In the genomic region with DNA sequence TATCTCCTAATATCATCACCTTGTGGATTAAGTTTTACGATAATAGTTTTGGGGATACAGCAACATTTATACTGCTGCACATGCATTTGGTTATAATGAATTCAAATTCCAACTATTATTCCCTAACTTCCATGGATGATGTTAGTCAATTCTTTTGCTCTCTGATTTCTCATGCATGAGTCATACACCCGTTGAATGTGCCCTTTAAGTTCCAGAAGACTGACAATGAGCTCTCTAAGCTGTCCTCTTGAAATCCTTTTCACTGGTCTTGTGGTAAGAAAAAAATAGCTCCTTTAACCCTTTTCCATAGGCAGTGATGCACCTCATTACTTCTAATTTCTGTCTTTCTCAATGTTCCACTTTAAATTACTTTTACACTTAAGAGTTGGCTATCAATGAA, we compare ENCODE assay signal across 17 cellular contexts.
DNase-seq lines count a peak whose midpoint lies in the region; ATAC-seq, FAIRE-seq and TF ChIP-seq lines count a peak whose summit lies in the region.
"Had no signal": no experiment of that assay in that cellular context is flagged by ENCODE, and none has a peak within 500 bp of the region (broad histone marks: within the 10 kb centered on the region; RNA-seq: fewer than 3 reads in every experiment).

No MANE protein-coding gene starts in this region.

- no peaks in the 10 kb centered on the region for H3K23me2 ChIP-seq in H1 (ENCODE audit: low read depth, low read length)

- H2BK5ac ChIP-seq in H1 (ENCODE audit: low read depth, low read length) = no peak overlapping the region

- no peak overlapping the region for H3K56ac ChIP-seq in H1 (replicated peaks; ENCODE audit: insufficient read length, low read depth, low read length)

- no peak overlapping the region for H3K4me3 ChIP-seq in NT2/D1 (ENCODE audit: insufficient read length, low read depth)
- no peak overlapping the region for H3K4me3 ChIP-seq in H1 (ENCODE audit: extremely low read depth in 1 of 4, insufficient read depth in 2 of 4, low read depth in 3 of 4, low read length in 4 of 4)
- no peak overlapping the region for H3K4me3 ChIP-seq in neural progenitor cell
- no peak overlapping the region for H3K4me3 ChIP-seq in esophagus squamous epithelium
- H3K4me3 ChIP-seq in upper lobe of right lung = no peak overlapping the region
- H3K4me3 ChIP-seq: BLaER1 had no signal

- ATAC-seq in upper lobe of right lung = no peak
- ATAC-seq: Panc1 had no signal

- H3K4me1 Mint-ChIP-seq in neural progenitor cell = peaks cover 10% of the 10 kb centered on the region
- H3K4me1 Mint-ChIP-seq: CD8-positive, alpha-beta memory T cell had no signal

- H3K14ac ChIP-seq in H1 (ENCODE audit: insufficient read length) = no peak overlapping the region

- CTCF ChIA-PET in H1 (lab: Charles Lee; ENCODE audit: partially characterized antibody) = interaction anchor here (0.6 kb wide), 1 partner anchor 1150 kb away, joined by 3 read pairs; no protein-coding TSS in a partner anchor

- no peak overlapping the region for H3K18ac ChIP-seq in H1 (ENCODE audit: extremely low read depth, low read length)

- H2BK12ac ChIP-seq in H1 (ENCODE audit: low read depth, low read length) = no peak overlapping the region

- no peak overlapping the region for H2AK5ac ChIP-seq in H1 (ENCODE audit: low read depth, low read length)

- H2BK120ac ChIP-seq in H1 (replicated peaks; ENCODE audit: low read depth, low read length) = no peak overlapping the region

- WGBS in H1 (ENCODE audit: extremely low coverage in 1 of 2, insufficient coverage in 1 of 2, insufficient read length in 1 of 2, insufficient replicate concordance in 2 of 2, low coverage in 1 of 2, low lambda C conversion rate in 2 of 2, missing lambda C conversion rate in 1 of 2), 2 experiments = 86% methylated on average over 2 of the region's 2 CpGs; no CpG with 5 or more reads in 1 of the 2 experiments
- 38 to 53% methylated on average over 2 of the region's 2 CpGs for WGBS in esophagus squamous epithelium, 2 donors

- peak; percentile 58 for FAIRE-seq in H1 (lab: Jason Lieb, UNC)

- POLR2A ChIA-PET in H1 (lab: Charles Lee; ENCODE audit: partially characterized antibody) = no interaction called here

- no peak for TF ChIP-seq CTCF in H1 (IDR thresholded peaks at IDR 0.05; ENCODE audit: control extremely low read depth in 1 of 3, insufficient read depth in 1 of 3, low read depth in 1 of 3, low read length in 3 of 3)
- TF ChIP-seq CTCF in neural progenitor cell (IDR thresholded peaks at IDR 0.05) = no peak
- TF ChIP-seq CTCF in esophagus squamous epithelium (IDR thresholded peaks at IDR 0.05) = no peak
- no peak for TF ChIP-seq CTCF in upper lobe of right lung (IDR thresholded peaks at IDR 0.05)

- H3K9me3 Mint-ChIP-seq in neural progenitor cell = peaks cover 5% of the 10 kb centered on the region

- H4K8ac ChIP-seq in H1 (ENCODE audit: extremely low read depth, insufficient read depth, low read length) = no peak overlapping the region

- H4K20me1 ChIP-seq in H1 (replicated peaks in 1 of 2; ENCODE audit: control insufficient read depth in 1 of 2, insufficient read depth in 2 of 2, low read length in 2 of 2) (no peaks in the 10 kb centered on the region), neural progenitor cell (ENCODE audit: low read depth) (no peaks in the 10 kb centered on the region)
- H4K20me1 ChIP-seq: BLaER1 had no signal

- H3K9ac ChIP-seq in NT2/D1 (ENCODE audit: insufficient read length, low read depth) (no peak overlapping the region), H1 (replicated peaks in 1 of 4; ENCODE audit: extremely low read depth in 1 of 4, low read depth in 3 of 4, low read length in 3 of 4) (no peak overlapping the region), neural progenitor cell (no peak overlapping the region)
- H3K9ac ChIP-seq: BLaER1 had no signal

- H3K27me3 ChIP-seq in NT2/D1 (ENCODE audit: insufficient read depth, insufficient read length) = no peaks in the 10 kb centered on the region
- no peaks in the 10 kb centered on the region for H3K27me3 ChIP-seq in H1 (replicated peaks in 1 of 4; ENCODE audit: control insufficient read depth in 3 of 4, extremely low read depth in 1 of 4, insufficient read depth in 3 of 4, low read length in 3 of 4)
- no peaks in the 10 kb centered on the region for H3K27me3 ChIP-seq in neural progenitor cell
- H3K27me3 ChIP-seq in esophagus squamous epithelium = no peaks in the 10 kb centered on the region
- H3K27me3 ChIP-seq in upper lobe of right lung = no peaks in the 10 kb centered on the region

- H3K4me3 Mint-ChIP-seq in neural progenitor cell = no peak overlapping the region
- H3K4me3 Mint-ChIP-seq: CD8-positive, alpha-beta memory T cell had no signal

- H3K79me2 ChIP-seq in H1 (ENCODE audit: control insufficient read depth in 1 of 2, insufficient read depth in 2 of 2, low read length in 2 of 2) = no peaks in the 10 kb centered on the region
- no peaks in the 10 kb centered on the region for H3K79me2 ChIP-seq in neural progenitor cell (ENCODE audit: low read depth)

- H2AFZ ChIP-seq in H1 (ENCODE audit: low read length) = no peak overlapping the region
- H2AFZ ChIP-seq in neural progenitor cell (replicated peaks) = no peak overlapping the region

- no peaks in the 10 kb centered on the region for H3K36me3 ChIP-seq in NT2/D1 (ENCODE audit: insufficient read depth, insufficient read length, low read length)
- H3K36me3 ChIP-seq in H1 (ENCODE audit: control insufficient read depth in 2 of 4, insufficient read depth in 4 of 4, low read length in 3 of 4) = no peaks in the 10 kb centered on the region
- no peaks in the 10 kb centered on the region for H3K36me3 ChIP-seq in neural progenitor cell
- no peaks in the 10 kb centered on the region for H3K36me3 ChIP-seq in esophagus squamous epithelium
- H3K36me3 ChIP-seq in upper lobe of right lung = no peaks in the 10 kb centered on the region
- H3K36me3 ChIP-seq: BLaER1 had no signal

- H3K4me2 ChIP-seq in H1 (ENCODE audit: insufficient read depth in 1 of 2, low read depth in 2 of 2, low read length in 2 of 2) (no peak overlapping the region), neural progenitor cell (no peak overlapping the region)
- H3K4me2 ChIP-seq: BLaER1 had no signal

- no peak for TF ChIP-seq RAD21 in H1 (IDR thresholded peaks at IDR 0.05 in 1 of 2, conservative IDR thresholded peaks at IDR 0.05 in 1 of 2; ENCODE audit: low read depth in 2 of 2, low read length in 2 of 2)

- no peaks in the 10 kb centered on the region for H3K4me1 ChIP-seq in NT2/D1 (ENCODE audit: insufficient read depth, insufficient read length)
- H3K4me1 ChIP-seq in H1 (replicated peaks in 1 of 4; ENCODE audit: control insufficient read depth in 3 of 4, insufficient read depth in 4 of 4, low read length in 3 of 4) = no peaks in the 10 kb centered on the region
- no peaks in the 10 kb centered on the region for H3K4me1 ChIP-seq in neural progenitor cell
- no peaks in the 10 kb centered on the region for H3K4me1 ChIP-seq in esophagus squamous epithelium
- H3K4me1 ChIP-seq in upper lobe of right lung = no peaks in the 10 kb centered on the region
- H3K4me1 ChIP-seq: BLaER1 had no signal

- H3K27ac Mint-ChIP-seq in neural progenitor cell = no peak overlapping the region
- H3K27ac Mint-ChIP-seq: CD8-positive, alpha-beta memory T cell had no signal

- no peaks in the 10 kb centered on the region for H3K27me3 Mint-ChIP-seq in neural progenitor cell (ENCODE audit: insufficient read depth, low read depth)

- H4K5ac ChIP-seq in H1 (ENCODE audit: insufficient read length, low read depth, low read length) = no peak overlapping the region

- no peak overlapping the region for H3K27ac ChIP-seq in H1 (ENCODE audit: low read depth, low read length)
- H3K27ac ChIP-seq in neural progenitor cell = no peak overlapping the region
- H3K27ac ChIP-seq in esophagus squamous epithelium = no peak overlapping the region
- no peak overlapping the region for H3K27ac ChIP-seq in upper lobe of right lung
- H3K27ac ChIP-seq: BLaER1 had no signal

- H4K91ac ChIP-seq in H1 (replicated peaks; ENCODE audit: insufficient read length, low read length) = no peak overlapping the region

- H3K79me1 ChIP-seq in H1 (ENCODE audit: low read depth, low read length) = no peaks in the 10 kb centered on the region

- DNase-seq in HCEC 1CT = peak; percentile 64
- DNase-seq in NT2/D1 (ENCODE audit: low read depth, low spot score) = peak; percentile 25
- no peak for DNase-seq in H1 (ENCODE audit: low read depth in 1 of 2, low spot score in 2 of 2)
- peak; percentile 2 for DNase-seq in neural progenitor cell (ENCODE audit: low spot score)
- no peak for DNase-seq in esophagus squamous epithelium (lab: John Stamatoyannopoulos, UW)
- DNase-seq in upper lobe of right lung = no peak
- no peak for DNase-seq in NCI-H526 treated with DMSO at 0.1 percent for 48 hours (lab: John Stamatoyannopoulos, UW)
- DNase-seq in activated gamma-delta T cell treated with Interleukin-2 at 50 U/mL for 16 hours = no peak
- DNase-seq: CD8-positive, alpha-beta memory T cell; Karpas-422; NCI-H1417; NCI-H2029; NCI-H2227 treated with DMSO at 0.1 percent for 48 hours; NCI-H69; SHP77 had no signal

- H3K9me3 ChIP-seq in NT2/D1 (ENCODE audit: insufficient read depth, low read length) (no peaks in the 10 kb centered on the region), H1 (ENCODE audit: insufficient read depth in 2 of 2, low read depth in 1 of 2, low read length in 1 of 2) (no peaks in the 10 kb centered on the region), neural progenitor cell (ENCODE audit: low read depth) (peaks cover 3% of the 10 kb centered on the region), esophagus squamous epithelium (no peaks in the 10 kb centered on the region), upper lobe of right lung (no peaks in the 10 kb centered on the region)
- H3K9me3 ChIP-seq: BLaER1 had no signal

- TF ChIP-seq EP300 in H1 (IDR thresholded peaks at IDR 0.05; ENCODE audit: borderline replicate concordance in 1 of 2, low read depth in 2 of 2, low read length in 2 of 2) = no peak

- intact Hi-C loops in esophagus squamous epithelium (cut with DNase I) (no loop called here), upper lobe of right lung (cut with DNase I) (no loop called here)

- no peaks in the 10 kb centered on the region for H3F3A ChIP-seq in neural progenitor cell (ENCODE audit: low read depth)

- no peak overlapping the region for H2BK20ac ChIP-seq in H1 (ENCODE audit: low read length)

- no peak overlapping the region for H2BK15ac ChIP-seq in H1 (ENCODE audit: low read length)

- H3K4ac ChIP-seq in H1 (replicated peaks; ENCODE audit: insufficient read length, low read depth, low read length) = no peak overlapping the region

- no peaks in the 10 kb centered on the region for H3K36me3 Mint-ChIP-seq in neural progenitor cell
- H3K36me3 Mint-ChIP-seq: CD8-positive, alpha-beta memory T cell had no signal

- no peak overlapping the region for H3K23ac ChIP-seq in H1 (ENCODE audit: insufficient read length)

- TF ChIP-seq POLR2A in H1 (IDR thresholded peaks at IDR 0.05; ENCODE audit: control extremely low read depth in 1 of 2, low read depth in 2 of 2, low read length in 2 of 2) (no peak), esophagus squamous epithelium (IDR thresholded peaks at IDR 0.05) (no peak)

TF ChIP-seq in H1, 55 proteins besides CTCF, POLR2A, EP300 and RAD21:
- TF ChIP-seq SP2 (IDR thresholded peaks at IDR 0.05; ENCODE audit: low read length) (no peak), EZH2 (IDR thresholded peaks at IDR 0.05; ENCODE audit: low read depth, low read length, severe bottlenecking) (no peak)
TF ChIP-seq in H1: peak in this region for 0.

Comparison
In these comparisons a context has a peak if more than half of its experiments do, and no peak if none do; other contexts are left out.
1. DNase-seq: peak in HCEC 1CT (single experiment), NT2/D1 (single experiment) and neural progenitor cell (single experiment); none in H1 (0 of 2), esophagus squamous epithelium (single experiment), upper lobe of right lung (single experiment), NCI-H526 treated with DMSO at 0.1 percent for 48 hours (single experiment) and activated gamma-delta T cell treated with Interleukin-2 at 50 U/mL for 16 hours (single experiment).